ENCODE assay signal across 1 cellular context in the genomic region with DNA sequence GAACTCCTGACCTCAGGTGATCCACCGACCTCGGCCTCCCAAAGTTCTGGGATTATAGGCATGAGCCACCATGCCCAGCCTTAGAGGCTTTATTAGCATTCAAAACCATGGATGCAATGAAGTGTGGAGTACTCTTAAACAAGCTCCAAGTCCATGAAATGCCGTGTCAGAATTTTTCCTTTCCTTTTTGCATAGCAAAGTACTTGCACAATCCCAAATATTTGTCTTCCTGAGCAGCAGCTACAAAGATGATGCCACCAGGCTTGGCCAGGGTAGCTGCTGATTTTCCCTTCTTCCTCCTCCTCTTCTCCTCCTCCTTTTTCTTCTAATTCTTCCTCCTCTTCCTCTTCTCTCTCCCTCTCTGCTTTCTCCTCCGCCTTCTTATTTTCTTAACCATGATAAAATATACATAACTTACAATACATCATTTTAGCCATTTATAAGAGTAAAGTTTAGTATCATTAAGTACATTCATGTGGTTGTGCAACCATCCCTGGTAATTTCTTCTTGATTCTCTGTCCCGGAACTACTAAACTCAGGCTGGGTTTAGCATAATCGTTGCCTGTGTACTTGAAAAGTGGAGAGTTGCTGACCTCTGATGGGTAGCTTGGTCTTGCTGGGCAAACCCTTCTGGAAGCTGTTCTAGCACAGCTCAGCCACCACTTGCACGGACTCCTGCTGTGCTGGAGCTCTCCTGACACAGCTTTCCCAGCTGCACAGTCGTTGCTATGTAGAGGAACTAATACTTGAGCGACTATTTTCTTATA.
TF ChIP-seq lines count a peak whose summit lies in the region.

No MANE protein-coding gene starts in this region.

TF ChIP-seq in K562, 482 proteins besides CTCF, POLR2A, EP300 and RAD21:
- TF ChIP-seq CEBPG (CRISPR knock-in tag; IDR thresholded peaks at IDR 0.05): no peak
- peak; percentile 19 to 27; a peak in 1 of 4 replicates for TF ChIP-seq CEBPG (tag; conservative IDR thresholded peaks at IDR 0.05 in 1 of 2, IDR thresholded peaks at IDR 0.05 in 1 of 2)
- TF ChIP-seq NCOA4 (IDR thresholded peaks at IDR 0.05; ENCODE audit: partially characterized antibody): no peak
- peak; percentile 69 for TF ChIP-seq CEBPB (tag; IDR thresholded peaks at IDR 0.05)
